In genomic region chrX:77298296-77298695, GRCh38 we compare ENCODE assay signal across 10 cellular contexts.
"Had no signal": no experiment of that assay in that cellular context is flagged by ENCODE, and none has a peak within 500 bp of the region (broad histone marks: within the 10 kb centered on the region; RNA-seq: fewer than 3 reads in every experiment).

No MANE protein-coding gene starts in this region.

- ATAC-seq: HCT116, HepG2, K562 had no signal

- H3K27ac ChIP-seq: GM23248, HL-60 had no signal

- H3K9me3 Mint-ChIP-seq: HFFc6 had no signal

- H3K9me3 ChIP-seq: HAP-1 had no signal

- DNase-seq: GM23248, GOT3, H7, HFFc6, IMR-90 had no signal

- H3K36me3 ChIP-seq: HAP-1 had no signal

- H3K4me3 ChIP-seq: GM23248, HAP-1, K562 had no signal

- H3K4me3 Mint-ChIP-seq: HFFc6 had no signal

- H3K27ac Mint-ChIP-seq: HFFc6 had no signal

- H3K4me1 ChIP-seq: HAP-1 had no signal

- H2AFZ ChIP-seq: GM23248 had no signal
